In the genomic region with DNA sequence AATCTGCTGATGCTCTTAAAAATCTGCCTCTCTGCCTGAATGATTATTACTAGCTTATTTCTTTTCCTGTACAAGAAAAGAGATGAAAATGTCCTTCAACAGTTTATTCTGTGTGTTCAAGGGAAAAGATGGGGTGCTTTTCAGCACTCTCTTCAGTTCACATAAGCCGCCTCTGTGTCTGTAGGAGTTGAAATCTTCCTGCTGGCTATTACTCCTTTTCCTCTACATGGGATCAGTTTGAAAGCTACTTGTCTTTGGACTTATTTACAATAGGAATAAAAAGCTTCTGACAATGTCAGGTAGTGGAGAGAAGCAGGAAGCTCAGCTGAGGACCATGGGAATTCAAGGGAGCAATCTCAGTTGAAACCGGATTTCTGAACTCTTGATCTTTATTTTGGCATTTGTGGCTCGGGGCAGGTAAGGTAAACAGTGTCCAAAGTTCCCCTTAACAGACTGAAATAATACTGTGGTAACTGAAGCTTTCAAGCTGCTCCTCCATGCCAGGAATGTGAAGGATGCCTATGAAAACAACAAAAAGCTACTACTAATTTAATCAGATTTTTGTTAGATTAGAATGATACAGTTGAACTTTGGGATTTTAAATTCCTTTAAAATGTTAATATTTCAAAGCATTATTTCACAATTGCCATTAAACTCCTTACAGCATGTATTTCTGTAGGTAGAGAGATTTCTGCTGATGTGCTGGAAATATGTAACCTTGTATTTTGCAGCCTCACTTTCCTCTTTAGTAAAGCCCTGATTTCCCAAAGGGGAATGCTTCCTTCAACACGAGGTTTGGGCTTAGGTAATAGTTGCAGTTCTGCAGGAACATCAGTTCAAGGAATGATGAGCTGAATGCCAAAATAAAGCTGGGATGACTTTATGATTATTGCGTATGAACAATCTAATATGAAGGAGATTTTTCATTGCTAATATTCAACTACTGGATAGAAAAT, we compare ENCODE assay signal across 1 cellular context.
TF ChIP-seq lines count a peak whose summit lies in the region.

No MANE protein-coding gene starts in this region.

TF ChIP-seq in HepG2, 621 proteins besides CTCF, POLR2A, EP300 and RAD21 (continued from another document and continues in another):
- no peak for TF ChIP-seq SKIL (CRISPR knock-in tag; IDR thresholded peaks at IDR 0.05; ENCODE audit: borderline replicate concordance)
- TF ChIP-seq ZNF883 (CRISPR knock-in tag; IDR thresholded peaks at IDR 0.05; ENCODE audit: not compliant biosample characterization), result no peak
- no peak for TF ChIP-seq ZFYVE20 (CRISPR knock-in tag; IDR thresholded peaks at IDR 0.05; ENCODE audit: borderline replicate concordance, low read depth)
- TF ChIP-seq, protein P1, sequence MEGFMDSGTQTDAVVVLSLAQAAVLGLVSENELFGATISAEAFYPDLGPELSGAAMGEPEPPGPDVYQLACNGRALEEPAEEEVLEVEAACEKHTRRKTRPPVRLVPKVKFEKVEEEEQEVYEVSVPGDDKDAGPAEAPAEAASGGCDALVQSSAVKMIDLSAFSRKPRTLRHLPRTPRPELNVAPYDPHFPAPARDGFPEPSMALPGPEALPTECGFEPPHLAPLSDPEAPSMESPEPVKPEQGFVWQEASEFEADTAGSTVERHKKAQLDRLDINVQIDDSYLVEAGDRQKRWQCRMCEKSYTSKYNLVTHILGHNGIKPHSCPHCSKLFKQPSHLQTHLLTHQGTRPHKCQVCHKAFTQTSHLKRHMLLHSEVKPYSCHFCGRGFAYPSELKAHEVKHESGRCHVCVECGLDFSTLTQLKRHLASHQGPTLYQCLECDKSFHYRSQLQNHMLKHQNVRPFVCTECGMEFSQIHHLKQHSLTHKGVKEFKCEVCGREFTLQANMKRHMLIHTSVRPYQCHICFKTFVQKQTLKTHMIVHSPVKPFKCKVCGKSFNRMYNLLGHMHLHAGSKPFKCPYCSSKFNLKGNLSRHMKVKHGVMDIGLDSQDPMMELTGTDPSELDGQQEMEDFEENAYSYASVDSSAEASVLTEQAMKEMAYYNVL (CRISPR knock-in tag; IDR thresholded peaks at IDR 0.05; ENCODE audit: borderline replicate concordance), result peak; percentile 64; the same call in 1 of the 2 replicates
- TF ChIP-seq REL (CRISPR knock-in tag; conservative IDR thresholded peaks at IDR 0.05), result no peak
- no peak for TF ChIP-seq ZFP36L2 (CRISPR knock-in tag; IDR thresholded peaks at IDR 0.05)
- TF ChIP-seq ZNF607 (CRISPR knock-in tag; IDR thresholded peaks at IDR 0.05; ENCODE audit: borderline replicate concordance), result no peak
- TF ChIP-seq, protein P2, sequence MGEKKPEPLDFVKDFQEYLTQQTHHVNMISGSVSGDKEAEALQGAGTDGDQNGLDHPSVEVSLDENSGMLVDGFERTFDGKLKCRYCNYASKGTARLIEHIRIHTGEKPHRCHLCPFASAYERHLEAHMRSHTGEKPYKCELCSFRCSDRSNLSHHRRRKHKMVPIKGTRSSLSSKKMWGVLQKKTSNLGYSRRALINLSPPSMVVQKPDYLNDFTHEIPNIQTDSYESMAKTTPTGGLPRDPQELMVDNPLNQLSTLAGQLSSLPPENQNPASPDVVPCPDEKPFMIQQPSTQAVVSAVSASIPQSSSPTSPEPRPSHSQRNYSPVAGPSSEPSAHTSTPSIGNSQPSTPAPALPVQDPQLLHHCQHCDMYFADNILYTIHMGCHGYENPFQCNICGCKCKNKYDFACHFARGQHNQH (CRISPR knock-in tag; IDR thresholded peaks at IDR 0.05), result peak; percentile 49; the same call in 1 of the 2 replicates
- no peak for TF ChIP-seq ZNF720 (CRISPR knock-in tag; IDR thresholded peaks at IDR 0.05)
- no peak for TF ChIP-seq MYNN (CRISPR knock-in tag; IDR thresholded peaks at IDR 0.05; ENCODE audit: low read depth)
- TF ChIP-seq ZNF609 (CRISPR knock-in tag; IDR thresholded peaks at IDR 0.05; ENCODE audit: borderline replicate concordance), result peak; percentile 25; the same call in 1 of the 2 replicates
- TF ChIP-seq ZNF644 (CRISPR knock-in tag; IDR thresholded peaks at IDR 0.05; ENCODE audit: low read depth), result 0 out of 2 replicates have a peak, but pooled peaks have one; percentile 30
- peak; percentile 33; the same call in 1 of the 2 replicates for TF ChIP-seq ZNF331 (CRISPR knock-in tag; IDR thresholded peaks at IDR 0.05)
- no peak for TF ChIP-seq MTF1 (CRISPR knock-in tag; IDR thresholded peaks at IDR 0.05)
- TF ChIP-seq POLR2G (IDR thresholded peaks at IDR 0.05; ENCODE audit: low read depth, low read length), result no peak
- no peak for TF ChIP-seq ZNF746 (CRISPR knock-in tag; IDR thresholded peaks at IDR 0.05)
- TF ChIP-seq ZNF484 (CRISPR knock-in tag; IDR thresholded peaks at IDR 0.05; ENCODE audit: borderline replicate concordance, low read depth), result no peak
- no peak for TF ChIP-seq ZNF496 (CRISPR knock-in tag; IDR thresholded peaks at IDR 0.05; ENCODE audit: insufficient replicate concordance)
- TF ChIP-seq NPAS2 (CRISPR knock-in tag; IDR thresholded peaks at IDR 0.05; ENCODE audit: borderline replicate concordance), result no peak
- TF ChIP-seq ATF7 (IDR thresholded peaks at IDR 0.05), result no peak
- TF ChIP-seq ATF7 (CRISPR knock-in tag; IDR thresholded peaks at IDR 0.05), result no peak
- peak; percentile 41; the same call in 1 of the 2 replicates for TF ChIP-seq SPEN (CRISPR knock-in tag; IDR thresholded peaks at IDR 0.05; ENCODE audit: low read depth)
- TF ChIP-seq PHF20 (CRISPR knock-in tag; IDR thresholded peaks at IDR 0.05), result no peak
- no peak for TF ChIP-seq ZC3H13 (CRISPR knock-in tag; IDR thresholded peaks at IDR 0.05)
- TF ChIP-seq, protein P3, sequence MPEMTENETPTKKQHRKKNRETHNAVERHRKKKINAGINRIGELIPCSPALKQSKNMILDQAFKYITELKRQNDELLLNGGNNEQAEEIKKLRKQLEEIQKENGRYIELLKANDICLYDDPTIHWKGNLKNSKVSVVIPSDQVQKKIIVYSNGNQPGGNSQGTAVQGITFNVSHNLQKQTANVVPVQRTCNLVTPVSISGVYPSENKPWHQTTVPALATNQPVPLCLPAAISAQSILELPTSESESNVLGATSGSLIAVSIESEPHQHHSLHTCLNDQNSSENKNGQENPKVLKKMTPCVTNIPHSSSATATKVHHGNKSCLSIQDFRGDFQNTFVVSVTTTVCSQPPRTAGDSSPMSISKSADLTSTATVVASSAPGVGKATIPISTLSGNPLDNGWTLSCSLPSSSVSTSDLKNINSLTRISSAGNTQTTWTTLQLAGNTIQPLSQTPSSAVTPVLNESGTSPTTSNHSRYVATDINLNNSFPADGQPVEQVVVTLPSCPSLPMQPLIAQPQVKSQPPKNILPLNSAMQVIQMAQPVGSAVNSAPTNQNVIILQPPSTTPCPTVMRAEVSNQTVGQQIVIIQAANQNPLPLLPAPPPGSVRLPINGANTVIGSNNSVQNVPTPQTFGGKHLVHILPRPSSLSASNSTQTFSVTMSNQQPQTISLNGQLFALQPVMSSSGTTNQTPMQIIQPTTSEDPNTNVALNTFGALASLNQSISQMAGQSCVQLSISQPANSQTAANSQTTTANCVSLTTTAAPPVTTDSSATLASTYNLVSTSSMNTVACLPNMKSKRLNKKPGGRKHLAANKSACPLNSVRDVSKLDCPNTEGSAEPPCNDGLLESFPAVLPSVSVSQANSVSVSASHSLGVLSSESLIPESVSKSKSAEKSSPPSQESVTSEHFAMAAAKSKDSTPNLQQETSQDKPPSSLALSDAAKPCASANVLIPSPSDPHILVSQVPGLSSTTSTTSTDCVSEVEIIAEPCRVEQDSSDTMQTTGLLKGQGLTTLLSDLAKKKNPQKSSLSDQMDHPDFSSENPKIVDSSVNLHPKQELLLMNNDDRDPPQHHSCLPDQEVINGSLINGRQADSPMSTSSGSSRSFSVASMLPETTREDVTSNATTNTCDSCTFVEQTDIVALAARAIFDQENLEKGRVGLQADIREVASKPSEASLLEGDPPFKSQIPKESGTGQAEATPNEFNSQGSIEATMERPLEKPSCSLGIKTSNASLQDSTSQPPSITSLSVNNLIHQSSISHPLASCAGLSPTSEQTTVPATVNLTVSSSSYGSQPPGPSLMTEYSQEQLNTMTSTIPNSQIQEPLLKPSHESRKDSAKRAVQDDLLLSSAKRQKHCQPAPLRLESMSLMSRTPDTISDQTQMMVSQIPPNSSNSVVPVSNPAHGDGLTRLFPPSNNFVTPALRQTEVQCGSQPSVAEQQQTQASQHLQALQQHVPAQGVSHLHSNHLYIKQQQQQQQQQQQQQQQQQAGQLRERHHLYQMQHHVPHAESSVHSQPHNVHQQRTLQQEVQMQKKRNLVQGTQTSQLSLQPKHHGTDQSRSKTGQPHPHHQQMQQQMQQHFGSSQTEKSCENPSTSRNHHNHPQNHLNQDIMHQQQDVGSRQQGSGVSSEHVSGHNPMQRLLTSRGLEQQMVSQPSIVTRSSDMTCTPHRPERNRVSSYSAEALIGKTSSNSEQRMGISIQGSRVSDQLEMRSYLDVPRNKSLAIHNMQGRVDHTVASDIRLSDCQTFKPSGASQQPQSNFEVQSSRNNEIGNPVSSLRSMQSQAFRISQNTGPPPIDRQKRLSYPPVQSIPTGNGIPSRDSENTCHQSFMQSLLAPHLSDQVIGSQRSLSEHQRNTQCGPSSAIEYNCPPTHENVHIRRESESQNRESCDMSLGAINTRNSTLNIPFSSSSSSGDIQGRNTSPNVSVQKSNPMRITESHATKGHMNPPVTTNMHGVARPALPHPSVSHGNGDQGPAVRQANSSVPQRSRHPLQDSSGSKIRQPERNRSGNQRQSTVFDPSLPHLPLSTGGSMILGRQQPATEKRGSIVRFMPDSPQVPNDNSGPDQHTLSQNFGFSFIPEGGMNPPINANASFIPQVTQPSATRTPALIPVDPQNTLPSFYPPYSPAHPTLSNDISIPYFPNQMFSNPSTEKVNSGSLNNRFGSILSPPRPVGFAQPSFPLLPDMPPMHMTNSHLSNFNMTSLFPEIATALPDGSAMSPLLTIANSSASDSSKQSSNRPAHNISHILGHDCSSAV (CRISPR knock-in tag; IDR thresholded peaks at IDR 0.05; ENCODE audit: borderline replicate concordance), result no peak
- peak; percentile 35; the same call in 1 of the 2 replicates for TF ChIP-seq ZKSCAN1 (IDR thresholded peaks at IDR 0.05; ENCODE audit: low read length)
- peak; percentile 63; the same call in 1 of the 2 replicates for TF ChIP-seq TARDBP (CRISPR knock-in tag; IDR thresholded peaks at IDR 0.05)
- no peak for TF ChIP-seq PRPF4 (IDR thresholded peaks at IDR 0.05; ENCODE audit: low read depth, low read length, poor library complexity, severe bottlenecking)
- no peak for TF ChIP-seq ZNF772 (CRISPR knock-in tag; IDR thresholded peaks at IDR 0.05)
- peak; percentile 86; the same call in 1 of the 2 replicates for TF ChIP-seq ZKSCAN5 (CRISPR knock-in tag; IDR thresholded peaks at IDR 0.05)
- no peak for TF ChIP-seq ZBTB26 (CRISPR knock-in tag; IDR thresholded peaks at IDR 0.05; ENCODE audit: borderline replicate concordance)
- no peak for TF ChIP-seq SP5 (CRISPR knock-in tag; IDR thresholded peaks at IDR 0.05; ENCODE audit: borderline replicate concordance, low read depth)
- peak; percentile 83; the same call in 1 of the 2 replicates for TF ChIP-seq NCOR1 (IDR thresholded peaks at IDR 0.05; ENCODE audit: borderline replicate concordance, low read length)
- peak; percentile 61; the same call in 1 of the 2 replicates for TF ChIP-seq SMYD3 (CRISPR knock-in tag; IDR thresholded peaks at IDR 0.05)
- TF ChIP-seq NR1H2 (CRISPR knock-in tag; IDR thresholded peaks at IDR 0.05; ENCODE audit: borderline replicate concordance, low read depth), result no peak
- TF ChIP-seq ELF1 (CRISPR knock-in tag; IDR thresholded peaks at IDR 0.05), result peak; percentile 67
- TF ChIP-seq ZMAT3 (CRISPR knock-in tag; conservative IDR thresholded peaks at IDR 0.05), result no peak
- no peak for TF ChIP-seq SSRP1 (CRISPR knock-in tag; IDR thresholded peaks at IDR 0.05)
- TF ChIP-seq PPARG (CRISPR knock-in tag; conservative IDR thresholded peaks at IDR 0.05), result peak; percentile 77
